1 cellular context compared by ENCODE assay signal in the genomic region with DNA sequence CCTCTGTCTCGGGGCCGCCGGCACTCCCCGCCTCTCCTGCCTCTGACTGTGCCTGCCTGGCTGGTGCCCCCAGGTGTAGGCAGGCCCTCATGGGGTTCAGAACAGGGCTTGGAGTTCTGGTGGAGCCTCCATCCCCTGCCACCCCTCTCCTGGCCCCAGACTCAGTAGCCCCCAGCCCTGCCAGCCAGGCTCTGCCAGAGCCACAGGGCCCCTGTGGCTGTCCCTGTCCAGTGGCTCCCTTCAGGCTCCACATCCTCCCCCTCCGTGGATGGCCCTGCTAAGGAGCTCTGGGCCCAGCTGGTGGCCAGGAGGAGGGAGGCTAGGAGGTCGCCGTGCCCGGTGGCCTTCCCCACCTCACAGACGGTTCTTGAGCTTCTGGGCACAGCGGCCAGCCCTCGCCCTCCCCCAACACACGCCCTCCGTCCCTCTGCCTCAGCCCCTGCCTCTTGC.
TF ChIP-seq lines count a peak whose summit lies in the region.

No MANE protein-coding gene starts in this region.

TF ChIP-seq in IMR-90, 13 proteins besides CTCF, POLR2A, EP300 and RAD21:
- TF ChIP-seq SMC3 (IDR thresholded peaks at IDR 0.05; ENCODE audit: low read depth, low read length) (no peak), CHD1 (IDR thresholded peaks at IDR 0.05; ENCODE audit: low read depth, low read length) (no peak), RFX5 (IDR thresholded peaks at IDR 0.05; ENCODE audit: low read depth, low read length) (no peak), BHLHE40 (IDR thresholded peaks at IDR 0.05; ENCODE audit: low read depth, low read length) (no peak), MAFK (IDR thresholded peaks at IDR 0.05; ENCODE audit: low read depth, low read length) (no peak), MXI1 (IDR thresholded peaks at IDR 0.05; ENCODE audit: borderline replicate concordance, low read depth, low read length) (no peak), NFE2L2 (IDR thresholded peaks at IDR 0.05; ENCODE audit: low read depth, low read length) (no peak), MAZ (IDR thresholded peaks at IDR 0.05; ENCODE audit: borderline replicate concordance, low read depth, low read length) (no peak), RCOR1 (IDR thresholded peaks at IDR 0.05; ENCODE audit: insufficient replicate concordance, low read length) (no peak), FOS (IDR thresholded peaks at IDR 0.05; ENCODE audit: low read depth, low read length) (no peak), CEBPB (IDR thresholded peaks at IDR 0.05; ENCODE audit: low read depth, low read length) (no peak)
- TF ChIP-seq, protein P1, sequence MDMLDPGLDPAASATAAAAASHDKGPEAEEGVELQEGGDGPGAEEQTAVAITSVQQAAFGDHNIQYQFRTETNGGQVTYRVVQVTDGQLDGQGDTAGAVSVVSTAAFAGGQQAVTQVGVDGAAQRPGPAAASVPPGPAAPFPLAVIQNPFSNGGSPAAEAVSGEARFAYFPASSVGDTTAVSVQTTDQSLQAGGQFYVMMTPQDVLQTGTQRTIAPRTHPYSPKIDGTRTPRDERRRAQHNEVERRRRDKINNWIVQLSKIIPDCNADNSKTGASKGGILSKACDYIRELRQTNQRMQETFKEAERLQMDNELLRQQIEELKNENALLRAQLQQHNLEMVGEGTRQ (IDR thresholded peaks at IDR 0.05; ENCODE audit: low read depth, low read length), result no peak
- TF ChIP-seq, protein P2, sequence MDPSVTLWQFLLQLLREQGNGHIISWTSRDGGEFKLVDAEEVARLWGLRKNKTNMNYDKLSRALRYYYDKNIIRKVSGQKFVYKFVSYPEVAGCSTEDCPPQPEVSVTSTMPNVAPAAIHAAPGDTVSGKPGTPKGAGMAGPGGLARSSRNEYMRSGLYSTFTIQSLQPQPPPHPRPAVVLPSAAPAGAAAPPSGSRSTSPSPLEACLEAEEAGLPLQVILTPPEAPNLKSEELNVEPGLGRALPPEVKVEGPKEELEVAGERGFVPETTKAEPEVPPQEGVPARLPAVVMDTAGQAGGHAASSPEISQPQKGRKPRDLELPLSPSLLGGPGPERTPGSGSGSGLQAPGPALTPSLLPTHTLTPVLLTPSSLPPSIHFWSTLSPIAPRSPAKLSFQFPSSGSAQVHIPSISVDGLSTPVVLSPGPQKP (IDR thresholded peaks at IDR 0.05; ENCODE audit: borderline replicate concordance, low read depth, low read length), result no peak
TF ChIP-seq in IMR-90: peak in this region for 0.
